8 cellular contexts compared by ENCODE assay signal in the genomic region with DNA sequence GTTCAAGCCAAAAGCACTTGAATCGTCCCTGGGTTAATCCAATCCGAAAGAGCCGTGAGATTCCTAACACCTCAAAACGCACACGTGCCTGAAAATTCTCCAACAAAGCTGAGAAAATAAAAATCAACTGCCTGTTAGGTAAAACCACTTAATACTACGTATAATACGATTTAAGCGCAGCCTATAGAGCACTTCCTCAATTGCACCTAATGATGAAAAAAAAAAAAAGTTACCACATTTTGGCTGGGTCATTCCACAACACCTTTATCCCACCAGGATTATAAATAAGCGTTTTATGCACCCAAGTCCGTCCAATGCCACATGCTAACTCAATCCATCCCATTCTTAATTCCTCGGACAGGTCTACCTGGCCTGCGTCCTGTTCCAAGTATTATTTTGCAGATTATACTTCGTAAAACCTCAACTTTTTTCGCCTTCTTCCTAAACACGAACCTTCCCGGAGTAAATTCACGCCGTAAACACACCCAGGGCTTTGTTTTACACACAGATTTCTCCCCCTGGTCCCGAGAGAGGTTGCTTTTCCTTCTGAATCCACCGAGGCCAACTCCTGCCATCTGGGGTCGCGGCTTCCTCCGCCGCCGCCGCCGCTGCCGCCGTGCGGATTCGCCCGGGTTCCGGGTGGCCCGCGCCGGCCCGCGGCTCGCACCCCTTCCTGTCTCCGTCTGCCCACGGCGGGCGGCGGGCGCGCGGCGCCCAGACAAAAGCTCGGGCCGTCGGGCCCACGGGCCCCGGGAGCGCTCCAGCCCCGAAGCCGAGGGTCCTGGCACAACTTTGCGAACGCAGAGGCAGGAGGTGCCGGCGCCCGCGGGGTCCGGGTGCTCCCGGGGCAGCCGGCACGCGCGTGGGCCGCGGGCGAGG.
DNase-seq lines count a peak whose midpoint lies in the region; ATAC-seq, FAIRE-seq and TF ChIP-seq lines count a peak whose summit lies in the region.

No MANE protein-coding gene starts in this region.

- TF ChIP-seq CTCF in BE2C (IDR thresholded peaks at IDR 0.05; ENCODE audit: low read depth, low read length) (no peak), lung (IDR thresholded peaks at IDR 0.05; ENCODE audit: control extremely low read depth, extremely low read depth) (no peak)

- DNase-seq in BE2C, result peak; percentile 38
- no peak for DNase-seq in GM19239 (ENCODE audit: insufficient read length, low spot score)
- DNase-seq in T-helper 2 cell, result peak in 4 of 5 experiments; percentile 2 to 55 (median 34)
- peak; percentile 38 to 46 for DNase-seq in T47D (ENCODE audit: low read depth in 1 of 2, low spot score in 1 of 2)
- DNase-seq in lung (ENCODE audit: low spot score), result no peak
- peak in 5 of 6 experiments; percentile 8 to 56 (median 28) for DNase-seq in stimulated activated naive CD4-positive, alpha-beta T cell (lab: John Stamatoyannopoulos, UW)
- no peak for DNase-seq in mesenteric fat pad (ENCODE audit: low spot score)

- ATAC-seq in HG03457 (IDR thresholded peaks at IDR 0.05; ENCODE audit: unreplicated experiment) (peak; percentile 7), lung (ENCODE audit: insufficient read depth, low FRiP score) (no peak)

- H3K4me1 ChIP-seq in BE2C (peaks cover 4% of the 10 kb centered on the region; the same call in 1 of the 2 replicates), lung (ENCODE audit: control insufficient read depth in 2 of 2, insufficient read depth in 2 of 2, low read length in 2 of 2) (peaks cover 0 to 5% of the 10 kb centered on the region in 2 donors)

- in situ Hi-C loops in T47D (cut with HindIII; ENCODE audit: low pct_unique_long_range_greater_than_20kb, low sequenced_read_pairs), result no loop called here

- H3K9me3 ChIP-seq in BE2C (no peaks in the 10 kb centered on the region), lung (ENCODE audit: control insufficient read depth in 2 of 2, insufficient read depth in 1 of 2, low read length in 1 of 2) (no peaks in the 10 kb centered on the region)

- H3K36me3 ChIP-seq in BE2C (no peaks in the 10 kb centered on the region; the same call in 1 of the 2 replicates), lung (ENCODE audit: control insufficient read depth in 2 of 2, insufficient read depth in 2 of 2, low read length in 2 of 2) (no peaks in the 10 kb centered on the region)

- peak overlapping the region; percentile 74 for H3K4me3 ChIP-seq in BE2C (ENCODE audit: low read depth, low read length)
- H3K4me3 ChIP-seq in lung, result peak overlapping the region; percentile 67

- H3K27me3 ChIP-seq in BE2C (no peaks in the 10 kb centered on the region), lung (ENCODE audit: control insufficient read depth, insufficient read depth) (no peaks in the 10 kb centered on the region)

- FAIRE-seq in GM19239 (lab: Jason Lieb, UNC), result peak; percentile 58

- peak overlapping the region in 1 of 2 donors; percentile 20 for H3K27ac ChIP-seq in lung (ENCODE audit: low read depth in 1 of 2, low read length in 1 of 2)

- WGBS in lung, 2 donors, result 5 to 10% methylated on average over 64 to 71 of the region's 71 CpGs

Comparison
In these comparisons a context has a peak if more than half of its experiments do, and no peak if none do; other contexts are left out.
1. DNase-seq: peak in BE2C (single experiment), T-helper 2 cell (4 of 5), T47D (2 of 2) and stimulated activated naive CD4-positive, alpha-beta T cell (5 of 6); none in GM19239 (single experiment), lung (single experiment) and mesenteric fat pad (single experiment).